8 cellular contexts compared by ENCODE assay signal in genomic region chr9:113187935-113188595, GRCh38. TPM values are rescaled to one million over a fixed set of nuclear protein-coding genes. Genes with fewer than 3 reads are reported as not detected.
DNase-seq lines count a peak whose midpoint lies in the region; ATAC-seq and TF ChIP-seq lines count a peak whose summit lies in the region.

No MANE protein-coding gene starts in this region.

- peaks cover 17 to 60% (median 30%) of the 10 kb centered on the region in 5 donors for H3K36me3 Mint-ChIP-seq in naive thymus-derived CD4-positive, alpha-beta T cell

- in situ Hi-C loops in GM13977 (cut with MboI; ENCODE audit: low pct_unique_long_range_greater_than_20kb, low sequenced_read_pairs, unreplicated experiment): no loop called here

- H3K27ac ChIP-seq in naive thymus-derived CD4-positive, alpha-beta T cell (ENCODE audit: low read depth, low read length): no peak overlapping the region

- H3K4me3 ChIP-seq in epithelial cell of proximal tubule (ENCODE audit: low read depth, low read length): peak overlapping the region; percentile 39
- H3K4me3 ChIP-seq in naive thymus-derived CD4-positive, alpha-beta T cell (ENCODE audit: low read length): no peak overlapping the region

- DNase-seq in AG20443 (ENCODE audit: low spot score): peak; percentile 91
- peak; percentile 78 for DNase-seq in NOMO-1 treated with dmso at 0.1 percent for 144 hours (lab: John Stamatoyannopoulos, UW; ENCODE audit: unreplicated experiment)
- DNase-seq in epithelial cell of proximal tubule (ENCODE audit: low read depth): peak; percentile 72
- no peak for DNase-seq in naive thymus-derived CD4-positive, alpha-beta T cell
- DNase-seq in NCI-H2107 (lab: John Stamatoyannopoulos, UW): no peak
- DNase-seq in GM13977 (ENCODE audit: low spot score): no peak
- DNase-seq in activated CD4-positive, alpha-beta T cell treated with anti-CD3 and anti-CD28 coated beads for 1 hour: no peak

- CTCF ChIA-PET in naive thymus-derived CD4-positive, alpha-beta T cell (lab: Charles Lee): no interaction called here

- no peaks in the 10 kb centered on the region for H3K9me3 ChIP-seq in naive thymus-derived CD4-positive, alpha-beta T cell (ENCODE audit: control insufficient read depth in 2 of 3, low read length in 3 of 3)

- POLR2A ChIA-PET in naive thymus-derived CD4-positive, alpha-beta T cell (lab: Charles Lee): no interaction called here

- H3K4me1 Mint-ChIP-seq in naive thymus-derived CD4-positive, alpha-beta T cell: peaks cover 0 to 13% (median 2%) of the 10 kb centered on the region in 7 donors

- H3K27me3 ChIP-seq in naive thymus-derived CD4-positive, alpha-beta T cell (ENCODE audit: control insufficient read depth in 2 of 2, insufficient read depth in 2 of 2, low read length in 2 of 2): no peaks in the 10 kb centered on the region

- no peak overlapping the region for H3K4me3 Mint-ChIP-seq in naive thymus-derived CD4-positive, alpha-beta T cell

- H3K4me1 ChIP-seq in naive thymus-derived CD4-positive, alpha-beta T cell (ENCODE audit: control insufficient read depth in 2 of 2, insufficient read depth in 2 of 2, low read length in 2 of 2): no peaks in the 10 kb centered on the region

- no peaks in the 10 kb centered on the region for H3K27me3 Mint-ChIP-seq in naive thymus-derived CD4-positive, alpha-beta T cell

- ATAC-seq in naive thymus-derived CD4-positive, alpha-beta T cell: peak; percentile 90
- ATAC-seq in GM21526 (IDR thresholded peaks at IDR 0.05; ENCODE audit: low FRiP score, unreplicated experiment): no peak

- intact Hi-C loops in naive thymus-derived CD4-positive, alpha-beta T cell (cut with micrococcal nuclease): no loop called here

- peaks cover 39 to 81% (median 48%) of the 10 kb centered on the region in 3 experiments for H3K36me3 ChIP-seq in naive thymus-derived CD4-positive, alpha-beta T cell (ENCODE audit: control insufficient read depth in 2 of 3, insufficient read depth in 3 of 3, low read length in 3 of 3)

- TF ChIP-seq CTCF in epithelial cell of proximal tubule (conservative IDR thresholded peaks at IDR 0.05; ENCODE audit: low read depth, low read length) (no peak), GM13977 (IDR thresholded peaks at IDR 0.05; ENCODE audit: extremely low read depth, insufficient read depth, missing control alignments) (no peak)

- peak overlapping the region in 1 of 9 donors; percentile 41 for H3K27ac Mint-ChIP-seq in naive thymus-derived CD4-positive, alpha-beta T cell

- H3K9me3 Mint-ChIP-seq in naive thymus-derived CD4-positive, alpha-beta T cell: no peaks in the 10 kb centered on the region

RNA-seq across cellular contexts. Expression of gene FKBP15, which starts 33.0 kb away (rescaled TPM):
- total RNA-seq in epithelial cell of proximal tubule: 13.3 and 14.6 TPM in 2 replicates
- 10 to 100 TPM; 22.4 to 50.6 (median 33.4) TPM for total RNA-seq in naive thymus-derived CD4-positive, alpha-beta T cell
- 10 to 100 TPM in 1 of 2 donors, 1 to 10 TPM in 1; 8.8 to 18.1 TPM for polyA plus RNA-seq in naive thymus-derived CD4-positive, alpha-beta T cell

RNA-seq across cellular contexts. Expression of gene SLC31A1, which starts 33.3 kb away (rescaled TPM):
- 8.1 and 15.4 TPM in 2 replicates for total RNA-seq in epithelial cell of proximal tubule
- 10 to 100 TPM in 1 of 5 experiments, 1 to 10 TPM in 4; 4.5 to 10.4 (median 4.7) TPM for total RNA-seq in naive thymus-derived CD4-positive, alpha-beta T cell
- polyA plus RNA-seq in naive thymus-derived CD4-positive, alpha-beta T cell: 1 to 10 TPM; 3.0 to 4.1 TPM

RNA-seq across cellular contexts. Expression of gene SLC31A2, which starts 37.3 kb away (rescaled TPM):
- total RNA-seq in epithelial cell of proximal tubule: 3.7 and 4.8 TPM in 2 replicates
- 10 to 100 TPM in 1 of 5 experiments, 1 to 10 TPM in 4; 5.3 to 39.2 (median 5.4) TPM for total RNA-seq in naive thymus-derived CD4-positive, alpha-beta T cell
- polyA plus RNA-seq in naive thymus-derived CD4-positive, alpha-beta T cell: 1 to 10 TPM; 2.7 to 4.9 TPM

Comparison
In these comparisons a context has a peak if more than half of its experiments do, and no peak if none do; other contexts are left out.
1. DNase-seq: peak in AG20443 (single experiment), NOMO-1 treated with dmso at 0.1 percent for 144 hours (single experiment) and epithelial cell of proximal tubule (single experiment); none in naive thymus-derived CD4-positive, alpha-beta T cell (0 of 9), NCI-H2107 (single experiment), GM13977 (single experiment) and activated CD4-positive, alpha-beta T cell treated with anti-CD3 and anti-CD28 coated beads for 1 hour (single experiment).